Comparison of ENCODE assay signal across 12 cellular contexts in genomic region chr4:57182132-57182874, GRCh38.
DNase-seq lines count a peak whose midpoint lies in the region; ATAC-seq lines count a peak whose summit lies in the region.
"Had no signal": no experiment of that assay in that cellular context is flagged by ENCODE, and none has a peak within 500 bp of the region (broad histone marks: within the 10 kb centered on the region; RNA-seq: fewer than 3 reads in every experiment).

No MANE protein-coding gene starts in this region.

- ATAC-seq in GM19035 (IDR thresholded peaks at IDR 0.05; ENCODE audit: unreplicated experiment) (no peak), HG03439 (IDR thresholded peaks at IDR 0.05; ENCODE audit: unreplicated experiment) (no peak)

- DNase-seq in A172 (ENCODE audit: low spot score), result peak; percentile 19
- DNase-seq in MV-4-11 (lab: John Stamatoyannopoulos, UW), result peak; percentile 64
- peak in 54 of 58 donors; percentile 11 to 98 (median 76) for DNase-seq in anterior cingulate cortex (lab: John Stamatoyannopoulos, UW)
- peak; percentile 89 for DNase-seq in inferior parietal cortex (ENCODE audit: extremely low spot score)
- DNase-seq in NCI-H146 treated with DMSO at 0.1 percent for 48 hours (lab: John Stamatoyannopoulos, UW; ENCODE audit: unreplicated experiment), result no peak
- DNase-seq in cerebellar nuclear complex (lab: John Stamatoyannopoulos, UW), result no peak
- DNase-seq: activated CD8-positive, alpha-beta memory T cell treated with anti-CD3 and anti-CD28 coated beads, Interleukin-2, amount 50 U/mL, for 4 hours; mesendoderm; NCI-H146; NK-92 treated with Interleukin-12 subunit alpha and Interleukin-12 subunit beta, amount 100 ng/mL, for 24 hours had no signal

Comparison
In these comparisons a context has a peak if more than half of its experiments do, and no peak if none do; other contexts are left out.
1. DNase-seq: peak in A172 (single experiment), MV-4-11 (single experiment), anterior cingulate cortex (54 of 58) and inferior parietal cortex (single experiment); none in NCI-H146 treated with DMSO at 0.1 percent for 48 hours (single experiment) and cerebellar nuclear complex (0 of 2).